Comparison of ENCODE assay signal across 1 cellular context in the genomic region with DNA sequence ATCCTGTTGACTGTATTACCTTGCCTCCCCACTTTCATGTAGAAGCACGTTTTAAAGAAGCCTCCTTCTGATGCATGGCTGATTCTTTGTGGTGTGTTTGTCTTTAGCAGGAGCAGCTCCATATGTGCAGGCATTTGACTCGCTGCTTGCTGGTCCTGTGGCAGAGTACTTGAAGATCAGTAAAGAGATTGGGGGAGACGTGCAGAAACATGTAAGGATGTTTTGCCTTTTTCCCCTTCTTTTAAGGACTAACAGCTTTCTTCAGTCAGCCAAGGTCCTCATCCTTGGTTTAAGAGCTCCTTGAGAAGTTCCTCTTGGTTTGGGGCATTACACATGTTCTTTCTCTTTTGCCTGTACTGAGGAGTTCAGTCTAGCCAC.
TF ChIP-seq lines count a peak whose summit lies in the region.

No MANE protein-coding gene starts in this region.

TF ChIP-seq in K562, 482 proteins besides CTCF, POLR2A, EP300 and RAD21 (continued from another document and continues in another):
- TF ChIP-seq, protein P1, sequence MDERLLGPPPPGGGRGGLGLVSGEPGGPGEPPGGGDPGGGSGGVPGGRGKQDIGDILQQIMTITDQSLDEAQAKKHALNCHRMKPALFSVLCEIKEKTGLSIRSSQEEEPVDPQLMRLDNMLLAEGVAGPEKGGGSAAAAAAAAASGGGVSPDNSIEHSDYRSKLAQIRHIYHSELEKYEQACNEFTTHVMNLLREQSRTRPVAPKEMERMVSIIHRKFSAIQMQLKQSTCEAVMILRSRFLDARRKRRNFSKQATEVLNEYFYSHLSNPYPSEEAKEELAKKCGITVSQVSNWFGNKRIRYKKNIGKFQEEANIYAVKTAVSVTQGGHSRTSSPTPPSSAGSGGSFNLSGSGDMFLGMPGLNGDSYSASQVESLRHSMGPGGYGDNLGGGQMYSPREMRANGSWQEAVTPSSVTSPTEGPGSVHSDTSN (CRISPR knock-in tag; IDR thresholded peaks at IDR 0.05; ENCODE audit: low read depth): no peak
- TF ChIP-seq, protein P1 (tag; conservative IDR thresholded peaks at IDR 0.05; ENCODE audit: low read depth): no peak
- no peak for TF ChIP-seq ESRRB (CRISPR knock-in tag; IDR thresholded peaks at IDR 0.05; ENCODE audit: borderline replicate concordance)
- peak; percentile 81 for TF ChIP-seq PYGO2 (tag; IDR thresholded peaks at IDR 0.05)
- peak; percentile 99 for TF ChIP-seq ZNF175 (CRISPR knock-in tag; IDR thresholded peaks at IDR 0.05; ENCODE audit: low read depth)
- no peak for TF ChIP-seq KAT7 (CRISPR knock-in tag; IDR thresholded peaks at IDR 0.05; ENCODE audit: borderline replicate concordance)
- no peak for TF ChIP-seq CGGBP1 (CRISPR knock-in tag; IDR thresholded peaks at IDR 0.05)
- TF ChIP-seq CBFA2T2 (conservative IDR thresholded peaks at IDR 0.05): no peak
- no peak for TF ChIP-seq ZFP91 (CRISPR knock-in tag; IDR thresholded peaks at IDR 0.05)
- TF ChIP-seq, protein P2, sequence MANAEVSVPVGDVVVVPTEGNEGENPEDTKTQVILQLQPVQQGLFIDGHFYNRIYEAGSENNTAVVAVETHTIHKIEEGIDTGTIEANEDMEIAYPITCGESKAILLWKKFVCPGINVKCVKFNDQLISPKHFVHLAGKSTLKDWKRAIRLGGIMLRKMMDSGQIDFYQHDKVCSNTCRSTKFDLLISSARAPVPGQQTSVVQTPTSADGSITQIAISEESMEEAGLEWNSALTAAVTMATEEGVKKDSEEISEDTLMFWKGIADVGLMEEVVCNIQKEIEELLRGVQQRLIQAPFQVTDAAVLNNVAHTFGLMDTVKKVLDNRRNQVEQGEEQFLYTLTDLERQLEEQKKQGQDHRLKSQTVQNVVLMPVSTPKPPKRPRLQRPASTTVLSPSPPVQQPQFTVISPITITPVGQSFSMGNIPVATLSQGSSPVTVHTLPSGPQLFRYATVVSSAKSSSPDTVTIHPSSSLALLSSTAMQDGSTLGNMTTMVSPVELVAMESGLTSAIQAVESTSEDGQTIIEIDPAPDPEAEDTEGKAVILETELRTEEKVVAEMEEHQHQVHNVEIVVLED (CRISPR knock-in tag; IDR thresholded peaks at IDR 0.05): peak; percentile 38; the same call in 1 of the 2 replicates
- no peak for TF ChIP-seq ATF7 (IDR thresholded peaks at IDR 0.05)
- TF ChIP-seq ZBTB5 (IDR thresholded peaks at IDR 0.05): no peak
- TF ChIP-seq ZFP36 (IDR thresholded peaks at IDR 0.05; ENCODE audit: low read depth, low read length, partially characterized antibody): no peak
- TF ChIP-seq, protein P3, sequence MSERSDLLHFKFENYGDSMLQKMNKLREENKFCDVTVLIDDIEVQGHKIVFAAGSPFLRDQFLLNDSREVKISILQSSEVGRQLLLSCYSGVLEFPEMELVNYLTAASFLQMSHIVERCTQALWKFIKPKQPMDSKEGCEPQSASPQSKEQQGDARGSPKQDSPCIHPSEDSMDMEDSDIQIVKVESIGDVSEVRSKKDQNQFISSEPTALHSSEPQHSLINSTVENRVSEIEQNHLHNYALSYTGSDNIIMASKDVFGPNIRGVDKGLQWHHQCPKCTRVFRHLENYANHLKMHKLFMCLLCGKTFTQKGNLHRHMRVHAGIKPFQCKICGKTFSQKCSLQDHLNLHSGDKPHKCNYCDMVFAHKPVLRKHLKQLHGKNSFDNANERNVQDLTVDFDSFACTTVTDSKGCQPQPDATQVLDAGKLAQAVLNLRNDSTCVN (CRISPR knock-in tag; IDR thresholded peaks at IDR 0.05): no peak
- no peak for TF ChIP-seq PHF21A (IDR thresholded peaks at IDR 0.05; ENCODE audit: borderline replicate concordance, low read depth)
- TF ChIP-seq ZNF644 (tag; IDR thresholded peaks at IDR 0.05; ENCODE audit: low read depth): 0 out of 2 replicates have a peak, but pooled peaks have one; percentile 52
- TF ChIP-seq, protein P4, sequence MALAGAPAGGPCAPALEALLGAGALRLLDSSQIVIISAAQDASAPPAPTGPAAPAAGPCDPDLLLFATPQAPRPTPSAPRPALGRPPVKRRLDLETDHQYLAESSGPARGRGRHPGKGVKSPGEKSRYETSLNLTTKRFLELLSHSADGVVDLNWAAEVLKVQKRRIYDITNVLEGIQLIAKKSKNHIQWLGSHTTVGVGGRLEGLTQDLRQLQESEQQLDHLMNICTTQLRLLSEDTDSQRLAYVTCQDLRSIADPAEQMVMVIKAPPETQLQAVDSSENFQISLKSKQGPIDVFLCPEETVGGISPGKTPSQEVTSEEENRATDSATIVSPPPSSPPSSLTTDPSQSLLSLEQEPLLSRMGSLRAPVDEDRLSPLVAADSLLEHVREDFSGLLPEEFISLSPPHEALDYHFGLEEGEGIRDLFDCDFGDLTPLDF (CRISPR knock-in tag; IDR thresholded peaks at IDR 0.05): no peak
- TF ChIP-seq CREB1 (IDR thresholded peaks at IDR 0.05): no peak
- no peak for TF ChIP-seq CREB1 (CRISPR knock-in tag; IDR thresholded peaks at IDR 0.05)
- no peak for TF ChIP-seq ARID4B (CRISPR knock-in tag; IDR thresholded peaks at IDR 0.05)
- TF ChIP-seq ZSCAN32 (CRISPR knock-in tag; IDR thresholded peaks at IDR 0.05): no peak
- no peak for TF ChIP-seq ARID1B (IDR thresholded peaks at IDR 0.05)
- no peak for TF ChIP-seq NELFE (IDR thresholded peaks at IDR 0.05; ENCODE audit: insufficient read depth, insufficient read length)
- TF ChIP-seq ASH1L (IDR thresholded peaks at IDR 0.05; ENCODE audit: borderline replicate concordance, low read depth, partially characterized antibody): no peak
- no peak for TF ChIP-seq MTA2 (IDR thresholded peaks at IDR 0.05; ENCODE audit: low read depth)
- peak; percentile 68; the same call in 1 of the 2 replicates for TF ChIP-seq ILK (tag; IDR thresholded peaks at IDR 0.05; ENCODE audit: borderline replicate concordance, low read depth)
- no peak for TF ChIP-seq MLX (CRISPR knock-in tag; conservative IDR thresholded peaks at IDR 0.05)
- no peak for TF ChIP-seq ZNF280A (IDR thresholded peaks at IDR 0.05; ENCODE audit: low read depth, partially characterized antibody)
- TF ChIP-seq, protein P5, sequence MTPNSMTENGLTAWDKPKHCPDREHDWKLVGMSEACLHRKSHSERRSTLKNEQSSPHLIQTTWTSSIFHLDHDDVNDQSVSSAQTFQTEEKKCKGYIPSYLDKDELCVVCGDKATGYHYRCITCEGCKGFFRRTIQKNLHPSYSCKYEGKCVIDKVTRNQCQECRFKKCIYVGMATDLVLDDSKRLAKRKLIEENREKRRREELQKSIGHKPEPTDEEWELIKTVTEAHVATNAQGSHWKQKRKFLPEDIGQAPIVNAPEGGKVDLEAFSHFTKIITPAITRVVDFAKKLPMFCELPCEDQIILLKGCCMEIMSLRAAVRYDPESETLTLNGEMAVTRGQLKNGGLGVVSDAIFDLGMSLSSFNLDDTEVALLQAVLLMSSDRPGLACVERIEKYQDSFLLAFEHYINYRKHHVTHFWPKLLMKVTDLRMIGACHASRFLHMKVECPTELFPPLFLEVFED (CRISPR knock-in tag; conservative IDR thresholded peaks at IDR 0.05): peak; percentile 72
- TF ChIP-seq, protein P6, sequence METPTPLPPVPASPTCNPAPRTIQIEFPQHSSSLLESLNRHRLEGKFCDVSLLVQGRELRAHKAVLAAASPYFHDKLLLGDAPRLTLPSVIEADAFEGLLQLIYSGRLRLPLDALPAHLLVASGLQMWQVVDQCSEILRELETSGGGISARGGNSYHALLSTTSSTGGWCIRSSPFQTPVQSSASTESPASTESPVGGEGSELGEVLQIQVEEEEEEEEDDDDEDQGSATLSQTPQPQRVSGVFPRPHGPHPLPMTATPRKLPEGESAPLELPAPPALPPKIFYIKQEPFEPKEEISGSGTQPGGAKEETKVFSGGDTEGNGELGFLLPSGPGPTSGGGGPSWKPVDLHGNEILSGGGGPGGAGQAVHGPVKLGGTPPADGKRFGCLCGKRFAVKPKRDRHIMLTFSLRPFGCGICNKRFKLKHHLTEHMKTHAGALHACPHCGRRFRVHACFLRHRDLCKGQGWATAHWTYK (CRISPR knock-in tag; IDR thresholded peaks at IDR 0.05): peak; percentile 97
- TF ChIP-seq ETS2 (tag; IDR thresholded peaks at IDR 0.05; ENCODE audit: borderline replicate concordance, poor library complexity, severe bottlenecking): no peak
- TF ChIP-seq ZNF75A (CRISPR knock-in tag; IDR thresholded peaks at IDR 0.05): peak; percentile 67
- TF ChIP-seq RBM34 (IDR thresholded peaks at IDR 0.05; ENCODE audit: borderline replicate concordance, insufficient read depth, low read length): no peak
- 0 out of 2 replicates have a peak, but pooled peaks have one; percentile 53 for TF ChIP-seq ZNF586 (CRISPR knock-in tag; conservative IDR thresholded peaks at IDR 0.05)
- peak; percentile 95 for TF ChIP-seq SMAD4 (CRISPR knock-in tag; conservative IDR thresholded peaks at IDR 0.05)
- TF ChIP-seq HDGF (IDR thresholded peaks at IDR 0.05): no peak
- no peak for TF ChIP-seq BDP1 (IDR thresholded peaks at IDR 0.05; ENCODE audit: insufficient read depth, insufficient read length)
